Comparison of ENCODE assay signal across 8 cellular contexts in the genomic region with DNA sequence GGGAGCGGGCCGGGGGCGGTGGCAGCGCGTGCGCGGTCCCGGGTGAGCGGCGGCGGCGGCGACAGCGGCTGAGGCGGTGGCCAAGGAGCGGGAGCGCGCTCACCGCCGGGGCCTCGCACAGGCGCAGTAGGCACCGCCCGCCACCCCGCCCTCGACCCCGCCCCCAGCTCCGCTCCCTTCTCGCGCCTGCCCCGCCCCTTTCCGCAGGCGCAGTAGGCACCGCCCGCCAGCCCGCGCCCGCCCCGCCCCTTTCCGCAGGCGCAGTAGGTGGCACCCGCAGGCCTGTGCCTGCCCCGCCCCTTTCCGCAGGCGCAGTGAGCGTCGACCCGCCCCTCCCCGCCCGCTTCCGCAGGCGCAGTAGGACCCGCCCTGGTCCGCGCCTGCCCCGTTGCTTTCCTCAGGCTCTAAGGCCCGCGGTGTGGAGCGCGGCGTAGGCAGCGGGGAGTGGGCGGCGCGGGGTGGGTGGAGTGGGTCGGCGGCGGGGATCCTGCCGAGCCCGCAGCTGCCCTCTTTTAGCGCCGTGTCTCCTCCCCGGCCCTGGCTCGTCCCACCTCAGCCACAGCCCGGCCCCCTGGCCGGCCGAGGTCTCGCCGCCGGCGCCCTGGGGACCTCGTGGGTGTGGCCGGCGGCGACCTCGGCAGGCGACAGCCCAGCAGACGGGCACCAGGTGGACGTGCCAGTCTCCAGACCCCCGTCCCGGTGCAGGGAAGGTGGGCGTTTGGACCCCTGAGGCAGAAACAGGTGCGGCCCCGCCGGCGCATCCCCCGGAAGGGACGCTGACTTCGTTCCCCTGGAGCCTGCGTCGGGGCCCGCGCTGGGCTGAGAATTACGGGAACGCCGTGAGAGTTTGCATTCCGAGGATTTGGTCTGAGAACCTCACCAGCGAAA.
DNase-seq lines count a peak whose midpoint lies in the region; ATAC-seq, FAIRE-seq and TF ChIP-seq lines count a peak whose summit lies in the region.

CAMSAP1 (minus strand) TSS at position 101 of the 888 bp plus-strand sequence. CDS start 387 bp downstream, outside the sequence.

- DNase-seq in COLO668 (lab: John Stamatoyannopoulos, UW; ENCODE audit: unreplicated experiment): peak; percentile 97
- peak; percentile 99 for DNase-seq in GM20000 (ENCODE audit: low spot score)
- peak; percentile 90 for DNase-seq in HTR-8/SVneo (ENCODE audit: insufficient read length, low spot score)
- DNase-seq in NOMO-1 (lab: John Stamatoyannopoulos, UW; ENCODE audit: unreplicated experiment in 2 of 2): peak; percentile 95 to 99
- peak; percentile 87 to 89 for DNase-seq in activated CD8-positive, alpha-beta memory T cell treated with anti-CD3 and anti-CD28 coated beads for 4 hours (ENCODE audit: low read depth in 2 of 2)
- DNase-seq in effector memory CD8-positive, alpha-beta T cell: peak; percentile 88 to 92 (median 91)
- DNase-seq in memory B cell (ENCODE audit: low spot score in 2 of 2): peak; percentile 89 to 92
- DNase-seq in stimulated activated CD8-positive, alpha-beta memory T cell treated with anti-CD3 and anti-CD28 coated beads, Interleukin-12 subunit alpha, Interleukin-12 subunit beta, amount 100 ng/mL, for 1 hour (ENCODE audit: low read depth): peak; percentile 90

- H3K9me3 Mint-ChIP-seq in effector memory CD8-positive, alpha-beta T cell: no peaks in the 10 kb centered on the region
- H3K9me3 Mint-ChIP-seq in memory B cell: peaks cover 4% of the 10 kb centered on the region

- FAIRE-seq in HTR-8/SVneo (lab: Jason Lieb, UNC): peak; percentile 79

- H3K4me1 Mint-ChIP-seq in effector memory CD8-positive, alpha-beta T cell (ENCODE audit: low read depth in 2 of 2): peaks cover 35 to 54% of the 10 kb centered on the region in 2 donors
- peaks cover 39% of the 10 kb centered on the region for H3K4me1 Mint-ChIP-seq in memory B cell

- no peak within 1 kb of the TSS for H3K27ac Mint-ChIP-seq in effector memory CD8-positive, alpha-beta T cell
- H3K27ac Mint-ChIP-seq in memory B cell: no peak within 1 kb of the TSS

- H3K36me3 Mint-ChIP-seq in effector memory CD8-positive, alpha-beta T cell (ENCODE audit: insufficient read depth): peaks cover 24% of the 10 kb centered on the region
- peaks cover 18% of the 10 kb centered on the region for H3K36me3 Mint-ChIP-seq in memory B cell

- ATAC-seq in effector memory CD8-positive, alpha-beta T cell (replicated peaks): peak; percentile 81
- ATAC-seq in memory B cell (ENCODE audit: low read depth): peak; percentile 84

- TF ChIP-seq CTCF in GM20000 (IDR thresholded peaks at IDR 0.05; ENCODE audit: extremely low read depth, missing control alignments): no peak

- no peaks in the 10 kb centered on the region for H3K27me3 Mint-ChIP-seq in effector memory CD8-positive, alpha-beta T cell
- no peaks in the 10 kb centered on the region for H3K27me3 Mint-ChIP-seq in memory B cell

- H3K4me3 Mint-ChIP-seq in effector memory CD8-positive, alpha-beta T cell: peak within 1 kb of the TSS; percentile 78 to 81
- H3K4me3 Mint-ChIP-seq in memory B cell: peak within 1 kb of the TSS; percentile 80

Comparison
In these comparisons a context has a peak if more than half of its experiments do, and no peak if none do; other contexts are left out.
1. Peak in every context shown above with its lines: DNase-seq and ATAC-seq.